In the genomic region with DNA sequence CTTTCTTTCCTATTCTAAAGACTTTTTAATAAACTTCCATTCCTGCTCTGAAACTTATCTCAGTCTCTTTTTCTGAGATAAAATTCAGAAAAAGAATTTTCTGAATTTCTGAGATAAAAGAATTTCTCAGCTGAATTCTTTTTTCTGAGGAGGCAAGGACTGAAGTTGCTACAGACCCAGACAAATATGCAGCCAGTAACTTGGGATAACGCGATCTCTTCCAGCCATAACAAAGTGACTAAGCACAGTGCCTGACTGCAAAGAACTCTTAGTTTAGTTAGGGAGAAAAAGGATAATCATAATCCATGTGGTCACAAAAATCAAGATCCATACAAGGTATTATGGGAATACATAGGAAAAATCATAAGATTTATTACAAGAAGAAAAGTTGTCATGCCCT, we compare ENCODE assay signal across 11 cellular contexts.
DNase-seq lines count a peak whose midpoint lies in the region; ATAC-seq and TF ChIP-seq lines count a peak whose summit lies in the region.
"Had no signal": no experiment of that assay in that cellular context is flagged by ENCODE, and none has a peak within 500 bp of the region (broad histone marks: within the 10 kb centered on the region; RNA-seq: fewer than 3 reads in every experiment).

No MANE protein-coding gene starts in this region.

- peak; percentile 21 for DNase-seq in H4 (ENCODE audit: low spot score)
- DNase-seq in astrocyte of the spinal cord (ENCODE audit: low read depth, low spot score) = peak; percentile 93
- no peak for DNase-seq in right cardiac atrium
- DNase-seq in tibial artery = no peak
- DNase-seq in 8988T = no peak
- DNase-seq: activated naive CD4-positive, alpha-beta T cell treated with anti-CD3 and anti-CD28 coated beads, Interleukin-2, amount 10 ng/mL, durations not matched to agents 7 days and 5 days; H7; NCI-H1092 treated with DMSO at 0.1 percent for 48 hours; substantia nigra had no signal

- H3K9me3 ChIP-seq in right cardiac atrium (ENCODE audit: control insufficient read depth, low read length) (no peaks in the 10 kb centered on the region), tibial artery (no peaks in the 10 kb centered on the region)

- intact Hi-C loops in right cardiac atrium (cut with DNase I) (no loop called here), tibial artery (cut with DNase I; ENCODE audit: low total_unique reads) (no loop called here)

- TF ChIP-seq CTCF in astrocyte of the spinal cord (IDR thresholded peaks at IDR 0.05; ENCODE audit: low read depth, low read length) = no peak
- no peak for TF ChIP-seq CTCF in tibial artery (IDR thresholded peaks at IDR 0.05)

- no peaks in the 10 kb centered on the region for H3K27me3 ChIP-seq in right cardiac atrium (ENCODE audit: control insufficient read depth, insufficient read depth)
- H3K27me3 ChIP-seq in tibial artery = no peaks in the 10 kb centered on the region

- peak; percentile 86 to 89 for ATAC-seq in right cardiac atrium
- no peak for ATAC-seq in HG03159 (IDR thresholded peaks at IDR 0.05; ENCODE audit: unreplicated experiment)
- ATAC-seq in HG02884 (IDR thresholded peaks at IDR 0.05; ENCODE audit: unreplicated experiment) = no peak

- WGBS in right cardiac atrium = 59% methylated on average over 2 of the region's 2 CpGs

- no peak overlapping the region for H3K4me3 ChIP-seq in astrocyte of the spinal cord (ENCODE audit: low read depth, low read length)
- H3K4me3 ChIP-seq in right cardiac atrium (ENCODE audit: low read length) = no peak overlapping the region
- H3K4me3 ChIP-seq in tibial artery = no peak overlapping the region

- H3K4me1 ChIP-seq in right cardiac atrium (ENCODE audit: control insufficient read depth, insufficient read depth, low read length) = no peaks in the 10 kb centered on the region
- H3K4me1 ChIP-seq in tibial artery = peaks cover 0 to 31% (median 6%) of the 10 kb centered on the region in 4 donors

- in situ Hi-C loops in astrocyte of the spinal cord (cut with HindIII; ENCODE audit: low sequenced_read_pairs) = no loop called here

- H3K36me3 ChIP-seq in tibial artery = no peaks in the 10 kb centered on the region

- H3K27ac ChIP-seq in right cardiac atrium (ENCODE audit: low read length) (no peak overlapping the region), tibial artery (peak overlapping the region; percentile 46 to 74)

Comparison
In these comparisons a context has a peak if more than half of its experiments do, and no peak if none do; other contexts are left out.
1. DNase-seq: peak in H4 (single experiment) and astrocyte of the spinal cord (single experiment); none in right cardiac atrium (0 of 3), tibial artery (0 of 2) and 8988T (single experiment).
2. ATAC-seq: peak in right cardiac atrium (2 of 2); none in HG03159 (single experiment) and HG02884 (single experiment).